Comparison of ENCODE assay signal across 8 cellular contexts in the genomic region with DNA sequence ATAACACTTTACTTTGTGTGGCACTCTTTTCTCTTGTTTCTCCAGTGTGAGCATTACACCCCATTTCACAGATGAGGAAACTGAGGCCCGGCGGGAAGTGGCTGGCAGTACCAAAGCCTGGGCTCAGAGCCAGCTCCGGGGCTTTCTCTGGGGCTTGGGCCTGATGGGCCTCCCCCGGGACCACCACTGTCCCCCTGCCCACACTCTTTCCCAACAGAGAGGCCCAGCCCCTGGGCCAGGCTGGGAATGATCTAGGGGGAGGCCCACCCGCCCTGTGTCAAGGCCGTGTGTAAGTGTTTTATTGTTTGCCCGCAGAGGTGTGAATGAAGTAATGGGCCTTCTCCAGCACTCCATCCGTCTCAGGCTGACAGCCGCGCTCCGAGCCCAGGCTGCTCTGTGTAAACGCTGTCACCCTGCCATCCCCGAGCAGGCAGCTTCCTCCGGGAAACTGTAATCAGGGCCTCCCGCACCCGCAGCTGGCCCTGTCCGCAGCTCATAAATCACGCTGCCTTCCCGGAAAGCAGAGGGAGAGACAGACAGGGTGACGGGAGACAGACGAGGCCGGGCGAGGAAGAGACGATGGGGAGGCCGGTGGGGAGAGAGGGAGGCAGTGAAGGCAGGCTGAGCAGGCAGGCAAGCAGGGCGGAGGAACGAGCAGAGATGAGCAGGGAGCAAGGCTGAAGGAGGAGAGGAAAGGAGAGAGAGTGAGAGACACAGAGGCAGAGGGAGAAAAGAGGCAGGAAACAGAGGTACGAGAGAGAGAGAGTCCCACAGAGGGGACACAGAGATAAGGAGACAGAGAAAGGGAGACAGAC.
DNase-seq lines count a peak whose midpoint lies in the region; ATAC-seq and TF ChIP-seq lines count a peak whose summit lies in the region.

No MANE protein-coding gene starts in this region.

- DNase-seq in BE2C, result peak; percentile 69
- peak; percentile 21 for DNase-seq in LNCaP clone FGC (ENCODE audit: low read depth)
- DNase-seq in WTC11 (ENCODE audit: low spot score), result no peak
- peak; percentile 47 to 84 for DNase-seq in lung microvascular endothelial cell (ENCODE audit: low read depth in 2 of 2)
- DNase-seq in stimulated activated CD4-positive, alpha-beta T cell treated with anti-CD3 and anti-CD28 coated beads, Interleukin-2, amount 100 ng/mL, for 48 hours, result no peak
- DNase-seq in activated CD8-positive, alpha-beta memory T cell treated with anti-CD3 and anti-CD28 coated beads for 24 hours, result no peak
- no peak for DNase-seq in NOMO-1 (lab: John Stamatoyannopoulos, UW; ENCODE audit: unreplicated experiment in 2 of 2)

- no peak overlapping the region; the same call in 1 of the 2 replicates for H3K4me3 ChIP-seq in BE2C (ENCODE audit: low read depth, low read length)
- H3K4me3 ChIP-seq in LNCaP clone FGC (ENCODE audit: low read depth, low read length), result no peak overlapping the region

- peaks cover 11% of the 10 kb centered on the region for H3K4me1 Mint-ChIP-seq in WTC11

- no peaks in the 10 kb centered on the region for H3K9me3 ChIP-seq in BE2C

- H3K27me3 ChIP-seq in BE2C, result no peaks in the 10 kb centered on the region

- H3K9me3 Mint-ChIP-seq in WTC11, result no peaks in the 10 kb centered on the region

- CTCF ChIA-PET in WTC11 (lab: Charles Lee), result no interaction called here

- POLR2A ChIA-PET in WTC11 (lab: Charles Lee), result no interaction called here

- no peak for TF ChIP-seq CTCF in BE2C (IDR thresholded peaks at IDR 0.05; ENCODE audit: low read depth, low read length)
- no peak for TF ChIP-seq CTCF in LNCaP clone FGC (IDR thresholded peaks at IDR 0.05; ENCODE audit: control insufficient read depth, extremely low read depth, insufficient read depth)
- no peak for TF ChIP-seq CTCF in WTC11 (IDR thresholded peaks at IDR 0.05)

- H3K27me3 Mint-ChIP-seq in WTC11 (ENCODE audit: low read depth), result peaks cover 4% of the 10 kb centered on the region; the same call in 1 of the 2 replicates

- peaks cover 4% of the 10 kb centered on the region; the same call in 1 of the 2 replicates for H3K4me1 ChIP-seq in BE2C

- H3K27ac Mint-ChIP-seq in WTC11, result 0 out of 2 replicates have a peak overlapping the region, but pooled peaks have one; percentile 48

- no peaks in the 10 kb centered on the region for H3K36me3 ChIP-seq in BE2C

- no peak overlapping the region for H3K4me3 Mint-ChIP-seq in WTC11

- no peaks in the 10 kb centered on the region for H3K36me3 Mint-ChIP-seq in WTC11

- peak; percentile 25; the same call in 1 of the 2 replicates for ATAC-seq in WTC11
- no peak for ATAC-seq in GM18498 (IDR thresholded peaks at IDR 0.05; ENCODE audit: unreplicated experiment)

TF ChIP-seq in WTC11, 78 proteins besides CTCF, POLR2A, EP300 and RAD21:
- TF ChIP-seq ZNF396 (CRISPR knock-in tag; IDR thresholded peaks at IDR 0.05; ENCODE audit: borderline replicate concordance) (no peak), RORB (CRISPR knock-in tag; IDR thresholded peaks at IDR 0.05) (no peak), ZNF263 (CRISPR knock-in tag; IDR thresholded peaks at IDR 0.05; ENCODE audit: low read depth) (no peak), ZNF219 (CRISPR knock-in tag; IDR thresholded peaks at IDR 0.05; ENCODE audit: borderline replicate concordance) (no peak), HMGA2 (CRISPR knock-in tag; IDR thresholded peaks at IDR 0.05) (no peak), IRF2 (CRISPR knock-in tag; IDR thresholded peaks at IDR 0.05; ENCODE audit: borderline replicate concordance, low read depth) (no peak), SOX15 (CRISPR knock-in tag; IDR thresholded peaks at IDR 0.05) (no peak), FOXK1 (CRISPR knock-in tag; IDR thresholded peaks at IDR 0.05) (no peak), SMAD4 (CRISPR knock-in tag; IDR thresholded peaks at IDR 0.05) (no peak), GTF2I (CRISPR knock-in tag; conservative IDR thresholded peaks at IDR 0.05) (no peak), ZNF416 (CRISPR knock-in tag; IDR thresholded peaks at IDR 0.05) (no peak), ZNF423 (CRISPR knock-in tag; IDR thresholded peaks at IDR 0.05) (no peak), ELF4 (CRISPR knock-in tag; IDR thresholded peaks at IDR 0.05; ENCODE audit: low read depth) (no peak)
- TF ChIP-seq, protein P1, sequence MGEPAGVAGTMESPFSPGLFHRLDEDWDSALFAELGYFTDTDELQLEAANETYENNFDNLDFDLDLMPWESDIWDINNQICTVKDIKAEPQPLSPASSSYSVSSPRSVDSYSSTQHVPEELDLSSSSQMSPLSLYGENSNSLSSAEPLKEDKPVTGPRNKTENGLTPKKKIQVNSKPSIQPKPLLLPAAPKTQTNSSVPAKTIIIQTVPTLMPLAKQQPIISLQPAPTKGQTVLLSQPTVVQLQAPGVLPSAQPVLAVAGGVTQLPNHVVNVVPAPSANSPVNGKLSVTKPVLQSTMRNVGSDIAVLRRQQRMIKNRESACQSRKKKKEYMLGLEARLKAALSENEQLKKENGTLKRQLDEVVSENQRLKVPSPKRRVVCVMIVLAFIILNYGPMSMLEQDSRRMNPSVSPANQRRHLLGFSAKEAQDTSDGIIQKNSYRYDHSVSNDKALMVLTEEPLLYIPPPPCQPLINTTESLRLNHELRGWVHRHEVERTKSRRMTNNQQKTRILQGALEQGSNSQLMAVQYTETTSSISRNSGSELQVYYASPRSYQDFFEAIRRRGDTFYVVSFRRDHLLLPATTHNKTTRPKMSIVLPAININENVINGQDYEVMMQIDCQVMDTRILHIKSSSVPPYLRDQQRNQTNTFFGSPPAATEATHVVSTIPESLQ (CRISPR knock-in tag; IDR thresholded peaks at IDR 0.05), result no peak
- TF ChIP-seq, protein P2, sequence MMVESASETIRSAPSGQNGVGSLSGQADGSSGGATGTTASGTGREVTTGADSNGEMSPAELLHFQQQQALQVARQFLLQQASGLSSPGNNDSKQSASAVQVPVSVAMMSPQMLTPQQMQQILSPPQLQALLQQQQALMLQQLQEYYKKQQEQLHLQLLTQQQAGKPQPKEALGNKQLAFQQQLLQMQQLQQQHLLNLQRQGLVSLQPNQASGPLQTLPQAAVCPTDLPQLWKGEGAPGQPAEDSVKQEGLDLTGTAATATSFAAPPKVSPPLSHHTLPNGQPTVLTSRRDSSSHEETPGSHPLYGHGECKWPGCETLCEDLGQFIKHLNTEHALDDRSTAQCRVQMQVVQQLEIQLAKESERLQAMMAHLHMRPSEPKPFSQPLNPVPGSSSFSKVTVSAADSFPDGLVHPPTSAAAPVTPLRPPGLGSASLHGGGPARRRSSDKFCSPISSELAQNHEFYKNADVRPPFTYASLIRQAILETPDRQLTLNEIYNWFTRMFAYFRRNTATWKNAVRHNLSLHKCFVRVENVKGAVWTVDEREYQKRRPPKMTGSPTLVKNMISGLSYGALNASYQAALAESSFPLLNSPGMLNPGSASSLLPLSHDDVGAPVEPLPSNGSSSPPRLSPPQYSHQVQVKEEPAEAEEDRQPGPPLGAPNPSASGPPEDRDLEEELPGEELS (CRISPR knock-in tag; IDR thresholded peaks at IDR 0.05), result no peak
- TF ChIP-seq, protein P3, sequence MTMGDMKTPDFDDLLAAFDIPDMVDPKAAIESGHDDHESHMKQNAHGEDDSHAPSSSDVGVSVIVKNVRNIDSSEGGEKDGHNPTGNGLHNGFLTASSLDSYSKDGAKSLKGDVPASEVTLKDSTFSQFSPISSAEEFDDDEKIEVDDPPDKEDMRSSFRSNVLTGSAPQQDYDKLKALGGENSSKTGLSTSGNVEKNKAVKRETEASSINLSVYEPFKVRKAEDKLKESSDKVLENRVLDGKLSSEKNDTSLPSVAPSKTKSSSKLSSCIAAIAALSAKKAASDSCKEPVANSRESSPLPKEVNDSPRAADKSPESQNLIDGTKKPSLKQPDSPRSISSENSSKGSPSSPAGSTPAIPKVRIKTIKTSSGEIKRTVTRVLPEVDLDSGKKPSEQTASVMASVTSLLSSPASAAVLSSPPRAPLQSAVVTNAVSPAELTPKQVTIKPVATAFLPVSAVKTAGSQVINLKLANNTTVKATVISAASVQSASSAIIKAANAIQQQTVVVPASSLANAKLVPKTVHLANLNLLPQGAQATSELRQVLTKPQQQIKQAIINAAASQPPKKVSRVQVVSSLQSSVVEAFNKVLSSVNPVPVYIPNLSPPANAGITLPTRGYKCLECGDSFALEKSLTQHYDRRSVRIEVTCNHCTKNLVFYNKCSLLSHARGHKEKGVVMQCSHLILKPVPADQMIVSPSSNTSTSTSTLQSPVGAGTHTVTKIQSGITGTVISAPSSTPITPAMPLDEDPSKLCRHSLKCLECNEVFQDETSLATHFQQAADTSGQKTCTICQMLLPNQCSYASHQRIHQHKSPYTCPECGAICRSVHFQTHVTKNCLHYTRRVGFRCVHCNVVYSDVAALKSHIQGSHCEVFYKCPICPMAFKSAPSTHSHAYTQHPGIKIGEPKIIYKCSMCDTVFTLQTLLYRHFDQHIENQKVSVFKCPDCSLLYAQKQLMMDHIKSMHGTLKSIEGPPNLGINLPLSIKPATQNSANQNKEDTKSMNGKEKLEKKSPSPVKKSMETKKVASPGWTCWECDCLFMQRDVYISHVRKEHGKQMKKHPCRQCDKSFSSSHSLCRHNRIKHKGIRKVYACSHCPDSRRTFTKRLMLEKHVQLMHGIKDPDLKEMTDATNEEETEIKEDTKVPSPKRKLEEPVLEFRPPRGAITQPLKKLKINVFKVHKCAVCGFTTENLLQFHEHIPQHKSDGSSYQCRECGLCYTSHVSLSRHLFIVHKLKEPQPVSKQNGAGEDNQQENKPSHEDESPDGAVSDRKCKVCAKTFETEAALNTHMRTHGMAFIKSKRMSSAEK (CRISPR knock-in tag; IDR thresholded peaks at IDR 0.05; ENCODE audit: borderline replicate concordance), result no peak

Comparison
In these comparisons a context has a peak if more than half of its experiments do, and no peak if none do; other contexts are left out.
1. DNase-seq: peak in BE2C (single experiment), LNCaP clone FGC (single experiment) and lung microvascular endothelial cell (2 of 2); none in WTC11 (single experiment), stimulated activated CD4-positive, alpha-beta T cell treated with anti-CD3 and anti-CD28 coated beads, Interleukin-2, amount 100 ng/mL, for 48 hours (0 of 2), activated CD8-positive, alpha-beta memory T cell treated with anti-CD3 and anti-CD28 coated beads for 24 hours (single experiment) and NOMO-1 (0 of 2).